8 cellular contexts compared by ENCODE assay signal in the genomic region with DNA sequence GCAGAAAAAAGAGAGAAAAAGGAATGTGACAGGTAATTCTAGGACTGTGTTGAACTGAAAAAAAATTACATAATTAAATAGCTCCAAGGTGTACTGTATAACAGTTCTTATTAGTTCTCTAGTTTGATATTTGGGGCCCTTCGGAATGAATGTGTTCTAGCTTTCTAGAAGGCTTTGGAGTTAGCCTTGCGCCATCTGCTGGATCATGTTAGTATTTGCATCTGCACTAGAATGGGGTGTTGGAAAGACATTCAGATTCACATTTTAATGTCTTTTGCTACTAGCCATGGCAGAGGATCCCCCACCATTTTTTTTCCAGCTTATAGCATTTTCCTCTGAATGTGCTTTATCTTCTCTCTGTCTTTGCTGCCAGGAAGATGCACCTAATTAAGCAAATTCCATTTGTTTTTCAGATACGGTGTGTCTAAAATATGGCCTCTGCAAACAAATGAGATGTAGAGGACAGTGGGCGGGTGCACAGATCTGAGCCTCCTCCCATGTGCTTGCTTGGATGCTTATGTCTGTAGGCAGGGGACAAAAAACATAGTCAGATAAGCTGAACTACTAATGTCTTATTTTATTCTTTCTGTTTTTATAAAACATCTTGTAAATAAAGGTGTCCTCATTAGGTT.
A peak's percentile ranks its signal among the peaks of the same experiment; 100 is the strongest.
DNase-seq lines count a peak whose midpoint lies in the region; ATAC-seq, FAIRE-seq and TF ChIP-seq lines count a peak whose summit lies in the region.

No MANE protein-coding gene starts in this region.

- intact Hi-C loops in mammary epithelial cell (cut with micrococcal nuclease) (loop anchor here (1.0 kb wide), 2 partner anchors 272 to 320 kb away; a partner anchor contains a TSS), kidney (cut with DNase I) (no loop called here)

- H3K27ac ChIP-seq in mammary epithelial cell (ENCODE audit: insufficient read depth, low read depth, low read length), result no peak overlapping the region
- H3K27ac ChIP-seq in kidney (ENCODE audit: low read depth in 2 of 2, low read length in 2 of 2), result no peak overlapping the region

- 41% methylated on average over 4 of the region's 4 CpGs for WGBS in mammary epithelial cell (ENCODE audit: low coverage, missing lambda C conversion rate)

- in situ Hi-C loops in ACHN (cut with HindIII; ENCODE audit: low pct_ligation_motif_present, low pct_unique_long_range_greater_than_20kb, low sequenced_read_pairs), result no loop called here
- in situ Hi-C loops in mammary epithelial cell (cut with MboI; ENCODE audit: low sequenced_read_pairs in 2 of 2), result no loop called here

- TF ChIP-seq CTCF in mammary epithelial cell (conservative IDR thresholded peaks at IDR 0.05 in 1 of 2, IDR thresholded peaks at IDR 0.05 in 1 of 2; ENCODE audit: extremely low read depth in 1 of 2, insufficient read depth in 1 of 2, low read depth in 1 of 2, low read length in 2 of 2), result peak; percentile 76 to 82
- TF ChIP-seq CTCF in kidney (IDR thresholded peaks at IDR 0.05; ENCODE audit: borderline replicate concordance, extremely low read depth, insufficient read depth), result peak; percentile 79

- no TSS peak for BruUV-seq in mammary epithelial cell (replicated peaks; lab: Mats Ljungman, UMichigan)

- H3K79me2 ChIP-seq in mammary epithelial cell (ENCODE audit: insufficient read depth, low read length), result no peaks in the 10 kb centered on the region

- H3K36me3 ChIP-seq in mammary epithelial cell (ENCODE audit: insufficient read depth, low read length) (no peaks in the 10 kb centered on the region), kidney (ENCODE audit: control insufficient read depth in 1 of 2, insufficient read depth in 2 of 2, low read length in 2 of 2) (no peaks in the 10 kb centered on the region)

- FAIRE-seq in GM12891 (lab: Jason Lieb, UNC), result peak; percentile 76
- FAIRE-seq in kidney (lab: Jason Lieb, UNC), result peak; percentile 80

- no peak overlapping the region for H3K9ac ChIP-seq in mammary epithelial cell (ENCODE audit: insufficient read depth, low read length)
- H3K9ac ChIP-seq in kidney (ENCODE audit: low read length in 2 of 2), result no peak overlapping the region

- no peaks in the 10 kb centered on the region for H3K9me3 ChIP-seq in mammary epithelial cell (replicated peaks; ENCODE audit: insufficient read depth, low read length)
- H3K9me3 ChIP-seq in kidney (ENCODE audit: control insufficient read depth in 1 of 2, low read length in 2 of 2), result no peaks in the 10 kb centered on the region

- no peaks in the 10 kb centered on the region for H3K27me3 ChIP-seq in mammary epithelial cell (ENCODE audit: insufficient read depth, low read length)

- H3K4me1 ChIP-seq in mammary epithelial cell (ENCODE audit: insufficient read depth, low read length), result no peaks in the 10 kb centered on the region
- H3K4me1 ChIP-seq in kidney (ENCODE audit: control insufficient read depth in 1 of 2, insufficient read depth in 1 of 2, low read depth in 1 of 2, low read length in 2 of 2), result peaks cover 4 to 22% of the 10 kb centered on the region in 2 donors

- H2AFZ ChIP-seq in mammary epithelial cell (ENCODE audit: low read depth, low read length), result no peak overlapping the region

- H3K4me2 ChIP-seq in mammary epithelial cell (ENCODE audit: insufficient read depth, low read depth, low read length), result no peak overlapping the region

- peak; percentile 86 for ATAC-seq in HG02759 (IDR thresholded peaks at IDR 0.05; ENCODE audit: unreplicated experiment)

- H4K20me1 ChIP-seq in mammary epithelial cell (ENCODE audit: insufficient read depth, low read length), result no peaks in the 10 kb centered on the region

- no peak for TF ChIP-seq POLR2A in GM12891 (IDR thresholded peaks at IDR 0.05; ENCODE audit: low read depth, low read length)

- CTCF ChIA-PET in mammary epithelial cell (lab: Charles Lee; ENCODE audit: low non-redundant PET), result interaction anchor here (0.6 kb wide), 1 partner anchor 197 kb away, joined by 7 read pairs; no protein-coding TSS in a partner anchor

- dilution Hi-C loops in mammary epithelial cell (cut with HindIII; ENCODE audit: low sequenced_read_pairs), result no loop called here

- H3K4me3 ChIP-seq in mammary epithelial cell (replicated peaks in 1 of 3; ENCODE audit: insufficient read depth in 1 of 3, low read depth in 2 of 3, low read length in 3 of 3) (no peak overlapping the region), kidney (ENCODE audit: low read length in 2 of 2) (no peak overlapping the region)

- DNase-seq in ACHN (peak; percentile 80), GM12891 (ENCODE audit: insufficient read length, low spot score) (peak; percentile 13), NCI-H1092 treated with DMSO at 0.1 percent for 48 hours (lab: John Stamatoyannopoulos, UW) (peak; percentile 84), SW 1271 (lab: John Stamatoyannopoulos, UW) (peak; percentile 21 to 75), mammary epithelial cell (peak; percentile 28), kidney (no peak)
- peak; percentile 3 for DNase-seq in stimulated activated CD4-positive, alpha-beta T cell treated with anti-CD3 and anti-CD28 coated beads, Interleukin-2, amount 100 ng/mL, for 4 hours (ENCODE audit: low read depth)

TF ChIP-seq in GM12891, 5 proteins besides CTCF, POLR2A, EP300 and RAD21:
- no peak for TF ChIP-seq POLR2AphosphoS5 (IDR thresholded peaks at IDR 0.05; ENCODE audit: low read depth, low read length)
- no peak for TF ChIP-seq TAF1 (IDR thresholded peaks at IDR 0.05; ENCODE audit: low read depth, low read length)
- no peak for TF ChIP-seq POU2F2 (IDR thresholded peaks at IDR 0.05; ENCODE audit: low read depth, low read length)
- no peak for TF ChIP-seq SPI1 (IDR thresholded peaks at IDR 0.05; ENCODE audit: low read depth, low read length)
- no peak for TF ChIP-seq PAX5 (IDR thresholded peaks at IDR 0.05; ENCODE audit: insufficient read depth, low read length, severe bottlenecking)
